9 cellular contexts compared by ENCODE assay signal in genomic region chr9:21153688-21154608, GRCh38. TPM values are rescaled to one million over a fixed set of nuclear protein-coding genes. Genes with fewer than 3 reads are reported as not detected.
DNase-seq lines count a peak whose midpoint lies in the region; ATAC-seq, FAIRE-seq and TF ChIP-seq lines count a peak whose summit lies in the region.
"Had no signal": no experiment of that assay in that cellular context is flagged by ENCODE, and none has a peak within 500 bp of the region (broad histone marks: within the 10 kb centered on the region; RNA-seq: fewer than 3 reads in every experiment).

No MANE protein-coding gene starts in this region.

- no peak overlapping the region for H3K27ac ChIP-seq in HCT116 (ENCODE audit: low read depth, low read length)
- H3K27ac ChIP-seq in astrocyte (ENCODE audit: low read depth, low read length) = no peak overlapping the region
- no peak overlapping the region for H3K27ac ChIP-seq in testis

- H4K20me1 ChIP-seq in HCT116 (ENCODE audit: insufficient read depth) = no peaks in the 10 kb centered on the region
- no peaks in the 10 kb centered on the region for H4K20me1 ChIP-seq in astrocyte (ENCODE audit: insufficient read depth, low read length)

- H3K36me3 Mint-ChIP-seq in activated naive CD4-positive, alpha-beta T cell treated with anti-CD3 and anti-CD28 coated beads, Interleukin-2, amount 10 ng/mL, durations not matched to agents 7 days and 5 days = peaks cover 7% of the 10 kb centered on the region
- H3K36me3 Mint-ChIP-seq in astrocyte (ENCODE audit: low read depth, unreplicated experiment) = no peaks in the 10 kb centered on the region

- H3K4me1 ChIP-seq in HCT116 (ENCODE audit: control insufficient read depth in 1 of 2, insufficient read depth in 2 of 2, low read length in 2 of 2) (peaks cover 0 to 8% of the 10 kb centered on the region in 2 experiments; a peak in 1 of 4 replicates), astrocyte (ENCODE audit: insufficient read depth, low read length) (no peaks in the 10 kb centered on the region), testis (no peaks in the 10 kb centered on the region)

- RAD21 ChIA-PET in HCT116 (lab: Charles Lee; ENCODE audit: low non-redundant PET in 1 of 2, low total read pairs in 2 of 2, uncharacterized antibody in 2 of 2, unreplicated experiment in 2 of 2) = no interaction called here

- DNase-seq in activated naive CD4-positive, alpha-beta T cell treated with anti-CD3 and anti-CD28 coated beads, Interleukin-2, amount 10 ng/mL, durations not matched to agents 7 days and 5 days = peak; percentile 40
- no peak for DNase-seq in activated naive CD4-positive, alpha-beta T cell (lab: John Stamatoyannopoulos, UW)
- DNase-seq in HCT116 (ENCODE audit: low read depth, low spot score) = peak; percentile 51
- peak; percentile 88 for DNase-seq in MG63
- DNase-seq in astrocyte (ENCODE audit: low read depth) = peak; percentile 11
- DNase-seq in lung microvascular endothelial cell (ENCODE audit: low read depth in 2 of 2) = peak; percentile 27 to 57
- no peak for DNase-seq in testis

- no peak overlapping the region for H3K27ac Mint-ChIP-seq in activated naive CD4-positive, alpha-beta T cell treated with anti-CD3 and anti-CD28 coated beads, Interleukin-2, amount 10 ng/mL, durations not matched to agents 7 days and 5 days
- H3K27ac Mint-ChIP-seq in astrocyte (ENCODE audit: unreplicated experiment) = peak overlapping the region; percentile 88
- H3K27ac Mint-ChIP-seq: activated naive CD4-positive, alpha-beta T cell treated with anti-CD3 and anti-CD28 coated beads, Interleukin-2, amount 50 U/mL, for 72 hours had no signal

- intact Hi-C loops in HCT116 (cut with micrococcal nuclease) (no loop called here), testis (cut with DNase I; ENCODE audit: low total_unique reads) (no loop called here)

- no peak for TF ChIP-seq POLR2A in HCT116 (IDR thresholded peaks at IDR 0.05; ENCODE audit: borderline replicate concordance, extremely low read depth, insufficient read depth, insufficient read length)
- no peak for TF ChIP-seq POLR2A in testis (IDR thresholded peaks at IDR 0.05)

- H3K36me3 ChIP-seq in HCT116 (ENCODE audit: control insufficient read depth in 1 of 2, insufficient read depth in 2 of 2, low read length in 2 of 2) (no peaks in the 10 kb centered on the region), MG63 (no peaks in the 10 kb centered on the region), astrocyte (ENCODE audit: insufficient read depth, low read length) (no peaks in the 10 kb centered on the region), testis (ENCODE audit: low read depth, missing control alignments) (no peaks in the 10 kb centered on the region)

- H3K27me3 Mint-ChIP-seq in activated naive CD4-positive, alpha-beta T cell treated with anti-CD3 and anti-CD28 coated beads, Interleukin-2, amount 10 ng/mL, durations not matched to agents 7 days and 5 days = peaks cover 31% of the 10 kb centered on the region
- peaks cover 8% of the 10 kb centered on the region for H3K27me3 Mint-ChIP-seq in astrocyte (ENCODE audit: low read depth, unreplicated experiment)

- H3K9me3 ChIP-seq in HCT116 (ENCODE audit: control insufficient read depth in 1 of 2, insufficient read depth in 1 of 2, low read depth in 1 of 2, low read length in 2 of 2) (no peaks in the 10 kb centered on the region), MG63 (peaks cover under 1% of the 10 kb centered on the region), astrocyte (ENCODE audit: insufficient read depth, low read depth, low read length) (no peaks in the 10 kb centered on the region), testis (no peaks in the 10 kb centered on the region)

- FAIRE-seq in astrocyte (lab: Jason Lieb, UNC) = no peak

- H3K9ac ChIP-seq in HCT116 (ENCODE audit: low read length) = no peak overlapping the region
- no peak overlapping the region for H3K9ac ChIP-seq in astrocyte (ENCODE audit: low read length)

- 30 to 38% methylated on average over 5 of the region's 5 CpGs for WGBS in testis, 2 donors

- H3K9me3 Mint-ChIP-seq in activated naive CD4-positive, alpha-beta T cell treated with anti-CD3 and anti-CD28 coated beads, Interleukin-2, amount 10 ng/mL, durations not matched to agents 7 days and 5 days = peaks cover 2% of the 10 kb centered on the region
- H3K9me3 Mint-ChIP-seq in astrocyte (ENCODE audit: unreplicated experiment) = no peaks in the 10 kb centered on the region

- 0 out of 4 replicates have a peak overlapping the region, but pooled peaks of 1 of the 2 experiments have one; percentile 8 for H3K4me3 ChIP-seq in HCT116 (replicated peaks in 1 of 2; ENCODE audit: low read depth in 1 of 2, low read length in 2 of 2)
- H3K4me3 ChIP-seq in MG63 = no peak overlapping the region
- no peak overlapping the region for H3K4me3 ChIP-seq in astrocyte (ENCODE audit: insufficient read depth, low read depth, low read length)
- no peak overlapping the region for H3K4me3 ChIP-seq in testis

- H3K4me2 ChIP-seq in HCT116 (ENCODE audit: low read length) (peak overlapping the region; percentile 44), astrocyte (ENCODE audit: low read length) (peak overlapping the region; percentile 52)

- H2AFZ ChIP-seq in HCT116 (ENCODE audit: low read depth, low read length, poor library complexity, severe bottlenecking) = peak overlapping the region; percentile 96
- H2AFZ ChIP-seq in astrocyte (ENCODE audit: low read depth, low read length) = peak overlapping the region; percentile 67

- H3K9me2 ChIP-seq in HCT116 (ENCODE audit: insufficient read depth) = no peaks in the 10 kb centered on the region

- peaks cover 20% of the 10 kb centered on the region for H3K4me1 Mint-ChIP-seq in activated naive CD4-positive, alpha-beta T cell treated with anti-CD3 and anti-CD28 coated beads, Interleukin-2, amount 10 ng/mL, durations not matched to agents 7 days and 5 days
- H3K4me1 Mint-ChIP-seq in astrocyte (ENCODE audit: low read depth, unreplicated experiment) = peaks cover 11% of the 10 kb centered on the region

- peak; percentile 40 to 55 (median 46); a peak in 4 of 6 replicates for TF ChIP-seq CTCF in HCT116 (IDR thresholded peaks at IDR 0.05 in 2 of 3, conservative IDR thresholded peaks at IDR 0.05 in 1 of 3; ENCODE audit: borderline replicate concordance in 1 of 3, insufficient read depth in 1 of 3, low read depth in 2 of 3, low read length in 2 of 3)
- peak; percentile 4 for TF ChIP-seq CTCF in astrocyte (IDR thresholded peaks at IDR 0.05; ENCODE audit: insufficient read depth, low read depth, low read length)
- no peak for TF ChIP-seq CTCF in testis (IDR thresholded peaks at IDR 0.05)

- H3K27me3 ChIP-seq in HCT116 (ENCODE audit: insufficient read depth, low read length) (no peaks in the 10 kb centered on the region), MG63 (peaks cover 2% of the 10 kb centered on the region; the same call in 1 of the 2 replicates), astrocyte (ENCODE audit: insufficient read depth, low read length) (no peaks in the 10 kb centered on the region), testis (no peaks in the 10 kb centered on the region)

- POLR2A ChIA-PET in HCT116 (lab: Charles Lee) = no interaction called here

- TF ChIP-seq RAD21 in HCT116 (IDR thresholded peaks at IDR 0.05; ENCODE audit: low read depth) = peak; percentile 62

- BruUV-seq in HCT116 (replicated peaks; lab: Mats Ljungman, UMichigan) = no TSS peak

- CTCF ChIA-PET in activated naive CD4-positive, alpha-beta T cell treated with anti-CD3 and anti-CD28 coated beads, Interleukin-2, amount 10 ng/mL, durations not matched to agents 7 days and 5 days (lab: Charles Lee) = interaction anchor here (0.7 to 1.6 kb wide), 10 partner anchors 27 to 646 kb away, joined by 3 to 10 read pairs (median 3); no protein-coding TSS in a partner anchor
- CTCF ChIA-PET in HCT116 (lab: Charles Lee) = interaction anchor here (0.8 to 1.6 kb wide), 10 partner anchors 12 to 400 kb away, joined by 3 to 8 read pairs (median 4); partner anchors contain the start of gene IFNW1

- ATAC-seq in HCT116 (peak; percentile 97), HG02970 (IDR thresholded peaks at IDR 0.05; ENCODE audit: low FRiP score, unreplicated experiment) (no peak)

- H3K4me3 Mint-ChIP-seq in activated naive CD4-positive, alpha-beta T cell treated with anti-CD3 and anti-CD28 coated beads, Interleukin-2, amount 10 ng/mL, durations not matched to agents 7 days and 5 days = no peak overlapping the region
- peak overlapping the region; percentile 34 for H3K4me3 Mint-ChIP-seq in astrocyte (ENCODE audit: unreplicated experiment)

- H3K79me2 ChIP-seq in HCT116 (ENCODE audit: insufficient read depth, low read length) = no peaks in the 10 kb centered on the region
- H3K79me2 ChIP-seq in astrocyte (ENCODE audit: insufficient read depth, low read length) = no peaks in the 10 kb centered on the region

RNA-seq across cellular contexts. Expression of gene IFNW1, which starts 12.3 kb away (rescaled TPM):
- total RNA-seq in HCT116 (2021; ENCODE audit: unreplicated experiment) (not detected), astrocyte (not detected in 2 replicates), lung microvascular endothelial cell (not detected in 2 replicates), testis (not detected)
- not detected in 2 replicates for polyA plus RNA-seq in HCT116 (2012)
- not detected in 2 replicates for total RNA-seq in MG63 (2014; rRNA removed; shearing (Covaris generic); ENCODE audit: low replicate concordance)
- polyA plus RNA-seq in testis (ENCODE audit: insufficient read depth, low read depth, low replicate concordance) = not detected
- total RNA-seq: activated naive CD4-positive, alpha-beta T cell treated with anti-CD3 and anti-CD28 coated beads, Interleukin-2, amount 50 U/mL, for 72 hours had no signal

RNA-seq across cellular contexts. Expression of gene IFNA21, which starts 12.5 kb away (rescaled TPM):
- not detected for total RNA-seq in HCT116 (2021; ENCODE audit: unreplicated experiment)
- not detected in 2 replicates for polyA plus RNA-seq in HCT116 (2012)
- total RNA-seq in MG63 (2014; rRNA removed; shearing (Covaris generic); ENCODE audit: low replicate concordance) = not detected in 2 replicates
- total RNA-seq in astrocyte = not detected in 2 replicates
- not detected in 2 replicates for total RNA-seq in lung microvascular endothelial cell
- total RNA-seq in testis = not detected
- polyA plus RNA-seq in testis (ENCODE audit: insufficient read depth, low read depth, low replicate concordance) = not detected
- total RNA-seq: activated naive CD4-positive, alpha-beta T cell treated with anti-CD3 and anti-CD28 coated beads, Interleukin-2, amount 50 U/mL, for 72 hours had no signal

RNA-seq across cellular contexts. Expression of gene IFNA4, which starts 33.4 kb away (rescaled TPM):
- not detected for total RNA-seq in HCT116 (2021; ENCODE audit: unreplicated experiment)
- polyA plus RNA-seq in HCT116 (2012) = not detected in 2 replicates
- total RNA-seq in MG63 (2014; rRNA removed; shearing (Covaris generic); ENCODE audit: low replicate concordance) = not detected in 2 replicates
- not detected in 2 replicates for total RNA-seq in astrocyte
- total RNA-seq in lung microvascular endothelial cell = not detected in 2 replicates
- not detected for total RNA-seq in testis
- polyA plus RNA-seq in testis (ENCODE audit: insufficient read depth, low read depth, low replicate concordance) = not detected
- total RNA-seq: activated naive CD4-positive, alpha-beta T cell treated with anti-CD3 and anti-CD28 coated beads, Interleukin-2, amount 50 U/mL, for 72 hours had no signal

RNA-seq across cellular contexts. Expression of gene IFNA7, which starts 48.1 kb away (rescaled TPM):
- total RNA-seq in HCT116 (2021; ENCODE audit: unreplicated experiment) (not detected), astrocyte (not detected in 2 replicates), lung microvascular endothelial cell (not detected in 2 replicates), testis (not detected)
- not detected in 2 replicates for polyA plus RNA-seq in HCT116 (2012)
- not detected in 2 replicates for total RNA-seq in MG63 (2014; rRNA removed; shearing (Covaris generic); ENCODE audit: low replicate concordance)
- not detected for polyA plus RNA-seq in testis (ENCODE audit: insufficient read depth, low read depth, low replicate concordance)
- total RNA-seq: activated naive CD4-positive, alpha-beta T cell treated with anti-CD3 and anti-CD28 coated beads, Interleukin-2, amount 50 U/mL, for 72 hours had no signal

RNA-seq across cellular contexts. Expression of gene IFNA10, which starts 53.0 kb away (rescaled TPM):
- total RNA-seq in HCT116 (2021; ENCODE audit: unreplicated experiment) (not detected), astrocyte (not detected in 2 replicates), lung microvascular endothelial cell (not detected in 2 replicates), testis (not detected)
- polyA plus RNA-seq in HCT116 (2012) = not detected in 2 replicates
- not detected in 2 replicates for total RNA-seq in MG63 (2014; rRNA removed; shearing (Covaris generic); ENCODE audit: low replicate concordance)
- polyA plus RNA-seq in testis (ENCODE audit: insufficient read depth, low read depth, low replicate concordance) = not detected
- total RNA-seq: activated naive CD4-positive, alpha-beta T cell treated with anti-CD3 and anti-CD28 coated beads, Interleukin-2, amount 50 U/mL, for 72 hours had no signal

Comparison
In these comparisons a context has a peak if more than half of its experiments do, and no peak if none do; other contexts are left out.
1. DNase-seq: peak in activated naive CD4-positive, alpha-beta T cell treated with anti-CD3 and anti-CD28 coated beads, Interleukin-2, amount 10 ng/mL, durations not matched to agents 7 days and 5 days (single experiment), HCT116 (single experiment), MG63 (single experiment), astrocyte (single experiment) and lung microvascular endothelial cell (2 of 2); none in activated naive CD4-positive, alpha-beta T cell (0 of 4) and testis (single experiment).
2. CTCF ChIP-seq: peak in HCT116 (3 of 3) and astrocyte (single experiment); none in testis (0 of 3).